Comparison of ENCODE assay signal across 10 cellular contexts in genomic region chr16:81630632-81631026, GRCh38.
DNase-seq lines count a peak whose midpoint lies in the region; ATAC-seq and TF ChIP-seq lines count a peak whose summit lies in the region.
"Had no signal": no experiment of that assay in that cellular context is flagged by ENCODE, and none has a peak within 500 bp of the region (broad histone marks: within the 10 kb centered on the region; RNA-seq: fewer than 3 reads in every experiment).

No MANE protein-coding gene starts in this region.

- peak overlapping the region; percentile 96 for H3K27ac Mint-ChIP-seq in activated CD8-positive, alpha-beta T cell treated with anti-CD3 and anti-CD28 coated beads for 36 hours
- peak overlapping the region; percentile 81 to 88 for H3K27ac Mint-ChIP-seq in natural killer cell treated with Interleukin-12 subunit alpha and Interleukin-12 subunit beta and Interleukin-15 and Interleukin-18, amount 100 ng/mL, for 72 hours

- H3K4me1 Mint-ChIP-seq in activated CD8-positive, alpha-beta T cell treated with anti-CD3 and anti-CD28 coated beads for 36 hours (ENCODE audit: low read depth), result peaks cover 60% of the 10 kb centered on the region
- H3K4me1 Mint-ChIP-seq in natural killer cell treated with Interleukin-12 subunit alpha and Interleukin-12 subunit beta and Interleukin-15 and Interleukin-18, amount 100 ng/mL, for 72 hours (ENCODE audit: low read depth in 2 of 2), result peaks cover 42 to 44% of the 10 kb centered on the region in 2 donors

- no peak for TF ChIP-seq CTCF in activated CD8-positive, alpha-beta T cell treated with anti-CD3 and anti-CD28 coated beads for 36 hours (IDR thresholded peaks at IDR 0.05)

- DNase-seq in D341Med (ENCODE audit: low spot score) (peak; percentile 89), NCI-H1105 treated with DMSO at 0.1 percent for 48 hours (lab: John Stamatoyannopoulos, UW) (peak; percentile 84), HuH-7.5 (ENCODE audit: low spot score) (no peak), DMS53 (lab: John Stamatoyannopoulos, UW) (no peak)
- no peak for DNase-seq in activated CD8-positive, alpha-beta T cell treated with anti-CD3 and anti-CD28 coated beads for 36 hours
- DNase-seq in natural killer cell treated with Interleukin-12 subunit alpha and Interleukin-12 subunit beta and Interleukin-15 and Interleukin-18, amount 100 ng/mL, for 72 hours (ENCODE audit: low spot score), result no peak
- DNase-seq: activated gamma-delta T cell treated with Interleukin-2 at 50 U/mL for 16 hours, DMS79, NCI-H1694 had no signal

- intact Hi-C loops in activated CD8-positive, alpha-beta T cell treated with anti-CD3 and anti-CD28 coated beads for 36 hours (cut with micrococcal nuclease), result loop anchor here (5.0 kb wide), 1 partner anchor 87 kb away; no protein-coding TSS in a partner anchor

- CTCF ChIA-PET in activated CD8-positive, alpha-beta T cell treated with anti-CD3 and anti-CD28 coated beads for 36 hours (lab: Charles Lee), result interaction anchor here (0.7 to 1.6 kb wide), 3 partner anchors 62 to 93 kb away, joined by 3 to 5 read pairs (median 3); no protein-coding TSS in a partner anchor

- no peak overlapping the region for H3K4me3 Mint-ChIP-seq in activated CD8-positive, alpha-beta T cell treated with anti-CD3 and anti-CD28 coated beads for 36 hours
- no peak overlapping the region for H3K4me3 Mint-ChIP-seq in natural killer cell treated with Interleukin-12 subunit alpha and Interleukin-12 subunit beta and Interleukin-15 and Interleukin-18, amount 100 ng/mL, for 72 hours

- no peaks in the 10 kb centered on the region for H3K36me3 Mint-ChIP-seq in activated CD8-positive, alpha-beta T cell treated with anti-CD3 and anti-CD28 coated beads for 36 hours (ENCODE audit: low read depth)
- H3K36me3 Mint-ChIP-seq in natural killer cell treated with Interleukin-12 subunit alpha and Interleukin-12 subunit beta and Interleukin-15 and Interleukin-18, amount 100 ng/mL, for 72 hours, result no peaks in the 10 kb centered on the region

- no peaks in the 10 kb centered on the region for H3K27me3 Mint-ChIP-seq in activated CD8-positive, alpha-beta T cell treated with anti-CD3 and anti-CD28 coated beads for 36 hours
- no peaks in the 10 kb centered on the region for H3K27me3 Mint-ChIP-seq in natural killer cell treated with Interleukin-12 subunit alpha and Interleukin-12 subunit beta and Interleukin-15 and Interleukin-18, amount 100 ng/mL, for 72 hours

- POLR2A ChIA-PET in activated CD8-positive, alpha-beta T cell treated with anti-CD3 and anti-CD28 coated beads for 36 hours (lab: Charles Lee), result interaction anchor here (1.2 to 1.7 kb wide), 2 partner anchors 15 kb away, joined by 4 read pairs; no protein-coding TSS in a partner anchor

- ATAC-seq in activated CD8-positive, alpha-beta T cell treated with anti-CD3 and anti-CD28 coated beads for 36 hours, result no peak
- ATAC-seq in natural killer cell treated with Interleukin-12 subunit alpha and Interleukin-12 subunit beta and Interleukin-15 and Interleukin-18, amount 100 ng/mL, for 72 hours, result no peak
- ATAC-seq in GM21526 (IDR thresholded peaks at IDR 0.05; ENCODE audit: low FRiP score, unreplicated experiment), result no peak

- H3K9me3 Mint-ChIP-seq in activated CD8-positive, alpha-beta T cell treated with anti-CD3 and anti-CD28 coated beads for 36 hours, result no peaks in the 10 kb centered on the region
- no peaks in the 10 kb centered on the region for H3K9me3 Mint-ChIP-seq in natural killer cell treated with Interleukin-12 subunit alpha and Interleukin-12 subunit beta and Interleukin-15 and Interleukin-18, amount 100 ng/mL, for 72 hours

Comparison
In these comparisons a context has a peak if more than half of its experiments do, and no peak if none do; other contexts are left out.
1. DNase-seq: peak in D341Med (single experiment) and NCI-H1105 treated with DMSO at 0.1 percent for 48 hours (single experiment); none in activated CD8-positive, alpha-beta T cell treated with anti-CD3 and anti-CD28 coated beads for 36 hours (single experiment), natural killer cell treated with Interleukin-12 subunit alpha and Interleukin-12 subunit beta and Interleukin-15 and Interleukin-18, amount 100 ng/mL, for 72 hours (single experiment), HuH-7.5 (single experiment) and DMS53 (single experiment).